In genomic region chr19:7337380-7338194, GRCh38 we compare ENCODE assay signal across 8 cellular contexts. TPM values are rescaled to one million over a fixed set of nuclear protein-coding genes. Genes with fewer than 3 reads are reported as not detected.
DNase-seq lines count a peak whose midpoint lies in the region; ATAC-seq and TF ChIP-seq lines count a peak whose summit lies in the region.

No MANE protein-coding gene starts in this region.

- H3K36me3 ChIP-seq in upper lobe of left lung: no peaks in the 10 kb centered on the region

- TF ChIP-seq EP300 in upper lobe of left lung (IDR thresholded peaks at IDR 0.05): no peak

- TF ChIP-seq POLR2A in upper lobe of left lung (IDR thresholded peaks at IDR 0.05): peak in 1 of 4 donors; percentile 10

- DNase-seq in GM12864 (ENCODE audit: low read depth) (peak; percentile 98), upper lobe of left lung (peak in 1 of 2 donors; percentile 42), DMS53 (lab: John Stamatoyannopoulos, UW) (no peak), NCI-H510A (lab: John Stamatoyannopoulos, UW) (no peak), COLO668 (lab: John Stamatoyannopoulos, UW; ENCODE audit: unreplicated experiment) (no peak)
- no peak for DNase-seq in activated T-helper 1 cell treated with anti-CD3 and anti-CD28 coated beads, Interleukin-12 subunit alpha, Interleukin-12 subunit beta, Interleukin-2, Interleukin-4 antibody, amounts not matched to agents 30 ng/mL and 10 ng/mL and 1 ng/mL, durations not matched to agents 14 hours and 24 hours and 36 hours (ENCODE audit: low spot score)

- ATAC-seq in GM19455 (IDR thresholded peaks at IDR 0.05; ENCODE audit: unreplicated experiment): peak; percentile 68
- peak; percentile 68 for ATAC-seq in HG03439 (IDR thresholded peaks at IDR 0.05; ENCODE audit: unreplicated experiment)
- peak; percentile 46 to 62 for ATAC-seq in upper lobe of left lung (ENCODE audit: low FRiP score in 2 of 2)

- no peak overlapping the region for H3K4me3 ChIP-seq in GM12864 (ENCODE audit: low read depth, low read length)
- H3K4me3 ChIP-seq in upper lobe of left lung: no peak overlapping the region

- peak overlapping the region in 1 of 4 donors; percentile 65 for H3K27ac ChIP-seq in upper lobe of left lung

- no peaks in the 10 kb centered on the region for H3K36me3 Mint-ChIP-seq in activated T-helper 1 cell treated with anti-CD3 and anti-CD28 coated beads, Interleukin-12 subunit alpha, Interleukin-12 subunit beta, Interleukin-2, Interleukin-4 antibody, amounts not matched to agents 30 ng/mL and 10 ng/mL and 1 ng/mL, durations not matched to agents 14 hours and 24 hours and 36 hours (ENCODE audit: low read depth)

- no peaks in the 10 kb centered on the region for H3K27me3 ChIP-seq in upper lobe of left lung

- peak; percentile 47 for TF ChIP-seq CTCF in GM12864 (IDR thresholded peaks at IDR 0.05; ENCODE audit: low read depth, low read length, missing control alignments)
- TF ChIP-seq CTCF in upper lobe of left lung (IDR thresholded peaks at IDR 0.05): no peak

- 59 to 61% methylated on average over 8 to 12 of the region's 12 CpGs for WGBS in upper lobe of left lung, 2 donors

- no peaks in the 10 kb centered on the region for H3K9me3 ChIP-seq in upper lobe of left lung

- H3K9me3 Mint-ChIP-seq in activated T-helper 1 cell treated with anti-CD3 and anti-CD28 coated beads, Interleukin-12 subunit alpha, Interleukin-12 subunit beta, Interleukin-2, Interleukin-4 antibody, amounts not matched to agents 30 ng/mL and 10 ng/mL and 1 ng/mL, durations not matched to agents 14 hours and 24 hours and 36 hours: no peaks in the 10 kb centered on the region

- peaks cover 0 to 22% (median 9%) of the 10 kb centered on the region in 4 donors for H3K4me1 ChIP-seq in upper lobe of left lung

- intact Hi-C loops in activated T-helper 1 cell treated with anti-CD3 and anti-CD28 coated beads, Interleukin-12 subunit alpha, Interleukin-12 subunit beta, Interleukin-2, Interleukin-4 antibody, amounts not matched to agents 30 ng/mL and 10 ng/mL and 1 ng/mL, durations not matched to agents 14 hours and 24 hours and 36 hours (cut with micrococcal nuclease): no loop called here

- H3K27me3 Mint-ChIP-seq in activated T-helper 1 cell treated with anti-CD3 and anti-CD28 coated beads, Interleukin-12 subunit alpha, Interleukin-12 subunit beta, Interleukin-2, Interleukin-4 antibody, amounts not matched to agents 30 ng/mL and 10 ng/mL and 1 ng/mL, durations not matched to agents 14 hours and 24 hours and 36 hours (ENCODE audit: insufficient read depth): peaks cover 9% of the 10 kb centered on the region

- H3K4me3 Mint-ChIP-seq in activated T-helper 1 cell treated with anti-CD3 and anti-CD28 coated beads, Interleukin-12 subunit alpha, Interleukin-12 subunit beta, Interleukin-2, Interleukin-4 antibody, amounts not matched to agents 30 ng/mL and 10 ng/mL and 1 ng/mL, durations not matched to agents 14 hours and 24 hours and 36 hours: peak overlapping the region; percentile 12

- H3K27ac Mint-ChIP-seq in activated T-helper 1 cell treated with anti-CD3 and anti-CD28 coated beads, Interleukin-12 subunit alpha, Interleukin-12 subunit beta, Interleukin-2, Interleukin-4 antibody, amounts not matched to agents 30 ng/mL and 10 ng/mL and 1 ng/mL, durations not matched to agents 14 hours and 24 hours and 36 hours: no peak overlapping the region

- H3K4me1 Mint-ChIP-seq in activated T-helper 1 cell treated with anti-CD3 and anti-CD28 coated beads, Interleukin-12 subunit alpha, Interleukin-12 subunit beta, Interleukin-2, Interleukin-4 antibody, amounts not matched to agents 30 ng/mL and 10 ng/mL and 1 ng/mL, durations not matched to agents 14 hours and 24 hours and 36 hours (ENCODE audit: low read depth): peaks cover 27% of the 10 kb centered on the region

RNA-seq across cellular contexts. Expression of gene ARHGEF18, which starts 11.2 kb away (rescaled TPM):
- 29.3 and 30.5 TPM in 2 replicates for total RNA-seq in activated T-helper 1 cell treated with anti-CD3 and anti-CD28 coated beads, Interleukin-12 subunit alpha, Interleukin-12 subunit beta, Interleukin-2, Interleukin-4 antibody, amounts not matched to agents 30 ng/mL and 10 ng/mL and 1 ng/mL, durations not matched to agents 14 hours and 24 hours and 36 hours
- 100 to 1,000 TPM in 1 of 6 donors, 10 to 100 TPM in 5; 56.1 to 106 (median 66.0) TPM for total RNA-seq in upper lobe of left lung

RNA-seq across cellular contexts. Expression of gene INSR, which starts 43.4 kb away (rescaled TPM):
- total RNA-seq in activated T-helper 1 cell treated with anti-CD3 and anti-CD28 coated beads, Interleukin-12 subunit alpha, Interleukin-12 subunit beta, Interleukin-2, Interleukin-4 antibody, amounts not matched to agents 30 ng/mL and 10 ng/mL and 1 ng/mL, durations not matched to agents 14 hours and 24 hours and 36 hours: 1.5 TPM in 2 replicates
- 100 to 1,000 TPM in 1 of 6 donors, 10 to 100 TPM in 5; 32.4 to 142 (median 49.9) TPM for total RNA-seq in upper lobe of left lung

Comparison
In these comparisons a context has a peak if more than half of its experiments do, and no peak if none do; other contexts are left out.
1. RNA of gene INSR, which starts 43.4 kb away (total RNA-seq): 32.4 to 142 TPM in upper lobe of left lung; 1.5 TPM in activated T-helper 1 cell treated with anti-CD3 and anti-CD28 coated beads, Interleukin-12 subunit alpha, Interleukin-12 subunit beta, Interleukin-2, Interleukin-4 antibody, amounts not matched to agents 30 ng/mL and 10 ng/mL and 1 ng/mL, durations not matched to agents 14 hours and 24 hours and 36 hours; every median in the first group is over 10 times any median in the second.
2. Peak in every context shown above with its lines, with median percentiles within 50 percentile points of each other: ATAC-seq.